22 cellular contexts compared by ENCODE assay signal in the genomic region with DNA sequence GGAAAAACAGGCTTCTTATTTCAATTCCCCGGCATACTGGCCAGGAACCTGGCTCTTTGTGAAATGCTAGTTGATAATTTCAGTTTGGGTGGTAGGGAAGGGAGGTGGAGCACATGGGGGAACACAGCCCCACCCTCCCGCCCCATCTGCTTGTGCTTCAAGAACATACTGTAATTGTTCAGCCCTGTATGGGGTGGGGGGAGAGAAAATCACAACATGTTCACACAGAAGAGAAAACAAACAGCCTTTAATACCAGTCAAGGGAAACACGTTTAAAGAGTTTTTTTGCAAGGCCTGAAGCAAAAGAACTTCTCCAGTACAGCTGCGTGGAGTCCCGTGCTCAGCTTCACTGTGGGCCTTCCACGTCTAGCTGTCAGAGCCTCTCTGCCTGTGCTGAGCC. TPM values are rescaled to one million over a fixed set of nuclear protein-coding genes. Genes with fewer than 3 reads are reported as not detected.
DNase-seq lines count a peak whose midpoint lies in the region; ATAC-seq and TF ChIP-seq lines count a peak whose summit lies in the region.
"Had no signal": no experiment of that assay in that cellular context is flagged by ENCODE, and none has a peak within 500 bp of the region (broad histone marks: within the 10 kb centered on the region; RNA-seq: fewer than 3 reads in every experiment).

No MANE protein-coding gene starts in this region.

- H3K27me3 ChIP-seq in PC-9 (ENCODE audit: insufficient read depth, low read depth), result peaks cover 4% of the 10 kb centered on the region; the same call in 1 of the 2 replicates

- DNase-seq in activated CD4-positive, alpha-beta T cell treated with anti-CD3 and anti-CD28 coated beads, Interleukin-2, amount 10 ng/mL, durations not matched to agents 24 days and 14 days, result peak; percentile 15
- DNase-seq in activated CD4-positive, alpha-beta T cell treated with anti-CD3 and anti-CD28 coated beads for 36 hours, result no peak
- DNase-seq in Ammon's horn (ENCODE audit: low spot score), result peak; percentile 46
- DNase-seq in medulla oblongata (ENCODE audit: extremely low spot score), result peak; percentile 8
- no peak for DNase-seq in PC-9
- DNase-seq: 8988T; ACHN; AML-193; C1 segment of cervical spinal cord; Calu3; CD4-positive, alpha-beta memory T cell; COR-L47; DMS79; EL; GDM1; GM23248; H7; HCEC 1CT had no signal

- no peak overlapping the region for H3K4me2 ChIP-seq in PC-9
- H3K4me2 ChIP-seq: A549 had no signal

- H3F3A ChIP-seq in PC-9 (ENCODE audit: insufficient read depth, low read depth), result no peaks in the 10 kb centered on the region

- H3K4me1 Mint-ChIP-seq in activated CD4-positive, alpha-beta T cell treated with anti-CD3 and anti-CD28 coated beads, Interleukin-2, amount 10 ng/mL, durations not matched to agents 24 days and 14 days, result no peaks in the 10 kb centered on the region
- no peaks in the 10 kb centered on the region for H3K4me1 Mint-ChIP-seq in activated CD4-positive, alpha-beta T cell treated with anti-CD3 and anti-CD28 coated beads for 36 hours
- H3K4me1 Mint-ChIP-seq: CD4-positive, alpha-beta memory T cell had no signal

- H3K36me3 ChIP-seq in PC-9 (ENCODE audit: low read depth), result no peaks in the 10 kb centered on the region

- H3K4me3 Mint-ChIP-seq in activated CD4-positive, alpha-beta T cell treated with anti-CD3 and anti-CD28 coated beads, Interleukin-2, amount 10 ng/mL, durations not matched to agents 24 days and 14 days, result no peak overlapping the region
- H3K4me3 Mint-ChIP-seq in activated CD4-positive, alpha-beta T cell treated with anti-CD3 and anti-CD28 coated beads for 36 hours, result no peak overlapping the region
- H3K4me3 Mint-ChIP-seq: CD4-positive, alpha-beta memory T cell had no signal

- POLR2A ChIA-PET in activated CD4-positive, alpha-beta T cell treated with anti-CD3 and anti-CD28 coated beads for 36 hours (lab: Charles Lee), result no interaction called here
- POLR2A ChIA-PET in PC-9 (lab: Charles Lee; ENCODE audit: unreplicated experiment), result no interaction called here

- peaks cover 4% of the 10 kb centered on the region for H3K9me3 Mint-ChIP-seq in activated CD4-positive, alpha-beta T cell treated with anti-CD3 and anti-CD28 coated beads, Interleukin-2, amount 10 ng/mL, durations not matched to agents 24 days and 14 days
- H3K9me3 Mint-ChIP-seq in activated CD4-positive, alpha-beta T cell treated with anti-CD3 and anti-CD28 coated beads for 36 hours (ENCODE audit: low read depth), result peaks cover 2% of the 10 kb centered on the region

- no peak for ATAC-seq in activated CD4-positive, alpha-beta T cell treated with anti-CD3 and anti-CD28 coated beads for 36 hours
- no peak for ATAC-seq in HG02970 (IDR thresholded peaks at IDR 0.05; ENCODE audit: low FRiP score, unreplicated experiment)
- ATAC-seq: A549, GM12878 had no signal

- no peak for TF ChIP-seq CTCF in PC-9 (conservative IDR thresholded peaks at IDR 0.05)

- H3K27ac ChIP-seq in temporal lobe (ENCODE audit: low read depth, low read length), result peak overlapping the region; percentile 56
- H3K27ac ChIP-seq in PC-9, result no peak overlapping the region
- H3K27ac ChIP-seq: A549, GM23248 had no signal

- no peaks in the 10 kb centered on the region for H3K9me3 ChIP-seq in PC-9 (ENCODE audit: insufficient read depth, low read depth)
- H3K9me3 ChIP-seq: A549 had no signal

- no peaks in the 10 kb centered on the region for H4K20me1 ChIP-seq in PC-9 (ENCODE audit: insufficient read depth)

- intact Hi-C loops in activated CD4-positive, alpha-beta T cell treated with anti-CD3 and anti-CD28 coated beads, Interleukin-2, amount 10 ng/mL, durations not matched to agents 24 days and 14 days (cut with micrococcal nuclease), result no loop called here
- intact Hi-C loops in activated CD4-positive, alpha-beta T cell treated with anti-CD3 and anti-CD28 coated beads for 36 hours (cut with DNase I, micrococcal nuclease), result loop anchor here in 1 of 2 experiments (10.0 kb wide), 1 partner anchor 254 kb away; no protein-coding TSS in a partner anchor
- intact Hi-C loops in PC-9 (cut with micrococcal nuclease; ENCODE audit: unreplicated experiment), result no loop called here

- no TSS peak for BruUV-seq in PC-9 (replicated peaks; lab: Mats Ljungman, UMichigan)

- H3K9me2 ChIP-seq in PC-9 (ENCODE audit: insufficient read depth), result no peaks in the 10 kb centered on the region

- H3K27ac Mint-ChIP-seq in activated CD4-positive, alpha-beta T cell treated with anti-CD3 and anti-CD28 coated beads, Interleukin-2, amount 10 ng/mL, durations not matched to agents 24 days and 14 days, result no peak overlapping the region
- H3K27ac Mint-ChIP-seq in activated CD4-positive, alpha-beta T cell treated with anti-CD3 and anti-CD28 coated beads for 36 hours, result no peak overlapping the region
- H3K27ac Mint-ChIP-seq: CD4-positive, alpha-beta memory T cell had no signal

- H3K4me1 ChIP-seq in PC-9 (replicated peaks; ENCODE audit: insufficient read depth), result no peaks in the 10 kb centered on the region
- H3K4me1 ChIP-seq: A549 had no signal

- CTCF ChIA-PET in activated CD4-positive, alpha-beta T cell treated with anti-CD3 and anti-CD28 coated beads for 36 hours (lab: Charles Lee), result no interaction called here
- CTCF ChIA-PET in PC-9 (lab: Charles Lee), result no interaction called here

- no peaks in the 10 kb centered on the region for H3K27me3 Mint-ChIP-seq in activated CD4-positive, alpha-beta T cell treated with anti-CD3 and anti-CD28 coated beads, Interleukin-2, amount 10 ng/mL, durations not matched to agents 24 days and 14 days
- H3K27me3 Mint-ChIP-seq in activated CD4-positive, alpha-beta T cell treated with anti-CD3 and anti-CD28 coated beads for 36 hours, result no peaks in the 10 kb centered on the region
- H3K27me3 Mint-ChIP-seq: CD4-positive, alpha-beta memory T cell had no signal

- H3K79me2 ChIP-seq in PC-9 (ENCODE audit: low read depth), result no peaks in the 10 kb centered on the region

- no peak overlapping the region for H2AFZ ChIP-seq in PC-9
- H2AFZ ChIP-seq: GM23248 had no signal

- no peaks in the 10 kb centered on the region for H3K36me3 Mint-ChIP-seq in activated CD4-positive, alpha-beta T cell treated with anti-CD3 and anti-CD28 coated beads, Interleukin-2, amount 10 ng/mL, durations not matched to agents 24 days and 14 days (ENCODE audit: low read depth)
- H3K36me3 Mint-ChIP-seq in activated CD4-positive, alpha-beta T cell treated with anti-CD3 and anti-CD28 coated beads for 36 hours (ENCODE audit: low read depth), result no peaks in the 10 kb centered on the region
- H3K36me3 Mint-ChIP-seq: CD4-positive, alpha-beta memory T cell had no signal

- no peak overlapping the region for H3K4me3 ChIP-seq in PC-9
- H3K4me3 ChIP-seq: A549, GM12878, GM23248 had no signal

RNA-seq across cellular contexts. Expression of a gene that starts 59.7 kb away (rescaled TPM):
- total RNA-seq in activated CD4-positive, alpha-beta T cell treated with anti-CD3 and anti-CD28 coated beads, Interleukin-2, amount 10 ng/mL, durations not matched to agents 24 days and 14 days, result not detected in 2 replicates
- not detected for total RNA-seq in activated CD4-positive, alpha-beta T cell treated with anti-CD3 and anti-CD28 coated beads for 36 hours
- 5.4 TPM for total RNA-seq in temporal lobe
- total RNA-seq in PC-9 (2021), result not detected in 2 replicates
- total RNA-seq: Calu3; CD4-positive, alpha-beta memory T cell; GM12878; GM23248 had no signal

Comparison
In these comparisons a context has a peak if more than half of its experiments do, and no peak if none do; other contexts are left out.
1. DNase-seq: peak in activated CD4-positive, alpha-beta T cell treated with anti-CD3 and anti-CD28 coated beads, Interleukin-2, amount 10 ng/mL, durations not matched to agents 24 days and 14 days (single experiment), Ammon's horn (single experiment) and medulla oblongata (single experiment); none in activated CD4-positive, alpha-beta T cell treated with anti-CD3 and anti-CD28 coated beads for 36 hours (single experiment) and PC-9 (0 of 2).